Comparison of ENCODE assay signal across 12 cellular contexts in the genomic region with DNA sequence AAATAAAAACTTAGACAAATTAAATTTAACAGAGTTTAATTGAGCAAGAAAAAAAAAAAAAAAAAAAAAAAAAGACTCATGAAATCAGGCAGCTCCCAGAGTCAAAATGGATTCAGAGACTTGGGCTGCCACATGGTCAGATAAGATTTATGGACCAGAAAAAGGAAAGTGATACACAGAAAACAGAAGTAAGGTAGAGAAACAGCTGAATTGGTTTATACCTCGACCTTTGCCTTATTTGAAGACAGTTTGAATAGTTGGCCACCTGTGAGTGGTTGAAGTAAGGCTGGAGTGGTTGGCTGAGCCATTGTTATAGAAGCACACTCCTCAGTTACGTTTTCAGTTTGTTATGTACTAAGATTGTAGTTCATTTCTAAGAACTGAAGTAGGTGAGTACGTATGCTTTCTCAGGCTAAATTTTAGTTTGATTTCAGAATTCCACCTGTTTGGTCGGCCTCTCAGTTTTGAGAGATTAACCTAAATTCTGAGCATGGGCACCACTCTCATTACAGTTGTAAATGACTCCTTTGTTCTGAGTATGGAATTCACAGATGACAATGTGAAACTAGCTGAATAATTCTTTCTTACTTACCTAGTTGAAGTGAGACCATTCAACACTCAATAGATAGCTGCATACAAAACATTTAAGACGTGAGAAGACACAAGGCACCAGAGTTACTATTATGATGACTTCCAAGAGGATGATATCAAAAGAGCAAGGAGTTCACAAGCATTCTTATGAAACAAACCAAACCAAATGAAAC.
DNase-seq lines count a peak whose midpoint lies in the region; ATAC-seq lines count a peak whose summit lies in the region.
"Had no signal": no experiment of that assay in that cellular context is flagged by ENCODE, and none has a peak within 500 bp of the region (broad histone marks: within the 10 kb centered on the region; RNA-seq: fewer than 3 reads in every experiment).

No MANE protein-coding gene starts in this region.

- no peak overlapping the region for H3K4me3 ChIP-seq in trophoblast cell (ENCODE audit: low read depth, low read length)
- H3K4me3 ChIP-seq: testis had no signal

- no peaks in the 10 kb centered on the region for H3K9me3 Mint-ChIP-seq in memory B cell

- no peaks in the 10 kb centered on the region for H3K9me3 ChIP-seq in trophoblast cell (ENCODE audit: insufficient read depth, low read depth, low read length)
- H3K9me3 ChIP-seq: testis had no signal

- H3K4me1 ChIP-seq in trophoblast cell (ENCODE audit: control insufficient read depth in 1 of 2, insufficient read depth in 2 of 2, low read length in 2 of 2), result peaks cover 13 to 16% of the 10 kb centered on the region in 2 experiments
- H3K4me1 ChIP-seq: testis had no signal

- H3K23ac ChIP-seq in trophoblast cell (ENCODE audit: low read length), result no peak overlapping the region

- no peaks in the 10 kb centered on the region for H3K79me2 ChIP-seq in trophoblast cell (ENCODE audit: control insufficient read depth, insufficient read depth, low read length, poor library complexity)

- no peak overlapping the region for H4K12ac ChIP-seq in trophoblast cell (ENCODE audit: low read depth, low read length)

- no peak for DNase-seq in memory B cell (ENCODE audit: low spot score in 2 of 2)
- DNase-seq in trophoblast cell, result no peak
- no peak for DNase-seq in DMS 273 (lab: John Stamatoyannopoulos, UW; ENCODE audit: unreplicated experiment)
- no peak for DNase-seq in GM03348 (ENCODE audit: low spot score)
- DNase-seq: DMS153, NCI-H146, testis had no signal

- peak; percentile 81 for ATAC-seq in GM18517 (IDR thresholded peaks at IDR 0.05; ENCODE audit: unreplicated experiment)
- ATAC-seq in GM21529 (IDR thresholded peaks at IDR 0.05; ENCODE audit: unreplicated experiment), result peak; percentile 81
- ATAC-seq in HG03442 (IDR thresholded peaks at IDR 0.05; ENCODE audit: unreplicated experiment), result peak; percentile 67
- peak; percentile 85 for ATAC-seq in memory B cell (ENCODE audit: low read depth)
- ATAC-seq in GM18858 (IDR thresholded peaks at IDR 0.05; ENCODE audit: unreplicated experiment), result no peak

- H2AFZ ChIP-seq in trophoblast cell (ENCODE audit: insufficient read depth, low read length, poor library complexity), result no peak overlapping the region

- no peak overlapping the region for H3K14ac ChIP-seq in trophoblast cell (ENCODE audit: low read length)

- no peak overlapping the region for H3K27ac ChIP-seq in trophoblast cell (ENCODE audit: low read depth, low read length)

- H3K79me1 ChIP-seq in trophoblast cell (ENCODE audit: low read length), result peaks cover 21% of the 10 kb centered on the region

- no peak overlapping the region for H2BK5ac ChIP-seq in trophoblast cell (ENCODE audit: low read depth, low read length, poor library complexity)

- H3K36me3 ChIP-seq in trophoblast cell (ENCODE audit: control insufficient read depth in 1 of 2, insufficient read depth in 2 of 2, low read length in 2 of 2), result no peaks in the 10 kb centered on the region

- no peak overlapping the region for H3K27ac Mint-ChIP-seq in memory B cell
- H3K27ac Mint-ChIP-seq: activated naive CD4-positive, alpha-beta T cell treated with anti-CD3 and anti-CD28 coated beads, Interleukin-2, amount 50 U/mL, for 72 hours had no signal

- H3K27me3 ChIP-seq in trophoblast cell (ENCODE audit: insufficient read depth, low read length), result no peaks in the 10 kb centered on the region
- H3K27me3 ChIP-seq: testis had no signal

- no peak overlapping the region for H3K9ac ChIP-seq in trophoblast cell (ENCODE audit: low read length)

- H3K27me3 Mint-ChIP-seq in memory B cell, result no peaks in the 10 kb centered on the region

- H2BK120ac ChIP-seq in trophoblast cell (ENCODE audit: insufficient read depth, low read length, poor library complexity), result no peak overlapping the region

- no CpG with 5 or more reads among the region's 5 CpGs for WGBS in trophoblast cell (ENCODE audit: extremely low coverage, insufficient coverage, insufficient read length)

- peaks cover 3% of the 10 kb centered on the region for H3K4me1 Mint-ChIP-seq in memory B cell

- H4K91ac ChIP-seq in trophoblast cell (ENCODE audit: low read depth, low read length), result no peak overlapping the region

- H3K4ac ChIP-seq in trophoblast cell (ENCODE audit: low read depth, low read length), result no peak overlapping the region

- no peak overlapping the region for H3K18ac ChIP-seq in trophoblast cell (ENCODE audit: low read length)

- H2AK5ac ChIP-seq in trophoblast cell (ENCODE audit: low read length), result no peak overlapping the region

- H2BK12ac ChIP-seq in trophoblast cell (ENCODE audit: low read length), result no peak overlapping the region

- H3K4me3 Mint-ChIP-seq in memory B cell, result no peak overlapping the region

- H3K4me2 ChIP-seq in trophoblast cell (ENCODE audit: low read length), result no peak overlapping the region

- H3K36me3 Mint-ChIP-seq in memory B cell, result peaks cover 2% of the 10 kb centered on the region

- no peak overlapping the region for H4K8ac ChIP-seq in trophoblast cell (ENCODE audit: low read depth, low read length)
